ENCODE assay signal across 1 cellular context in the genomic region with DNA sequence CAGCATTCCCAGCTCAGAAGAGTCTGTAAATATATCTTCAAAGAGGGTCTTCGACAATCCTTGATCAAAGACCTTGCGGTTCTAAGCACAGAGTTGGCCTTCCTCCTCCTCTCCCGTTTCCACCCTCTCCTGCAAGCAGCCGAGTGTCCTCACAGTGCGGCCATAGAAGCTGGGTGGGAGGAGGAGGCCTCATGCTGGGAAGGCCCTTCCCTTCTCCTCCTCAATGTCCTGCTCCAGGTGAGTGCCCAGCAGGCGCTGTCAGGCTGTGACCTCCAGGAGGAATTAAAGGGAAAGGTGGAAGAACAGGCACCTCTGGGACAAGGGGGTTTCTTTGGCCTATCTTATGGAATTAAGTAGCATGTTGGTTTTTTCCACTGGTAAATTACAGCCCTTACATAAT.
TF ChIP-seq lines count a peak whose summit lies in the region.

No MANE protein-coding gene starts in this region.

TF ChIP-seq in IMR-90, 13 proteins besides CTCF, POLR2A, EP300 and RAD21:
- TF ChIP-seq MAFK (IDR thresholded peaks at IDR 0.05; ENCODE audit: low read depth, low read length) (no peak), NFE2L2 (IDR thresholded peaks at IDR 0.05; ENCODE audit: low read depth, low read length) (no peak), MXI1 (IDR thresholded peaks at IDR 0.05; ENCODE audit: borderline replicate concordance, low read depth, low read length) (no peak), CHD1 (IDR thresholded peaks at IDR 0.05; ENCODE audit: low read depth, low read length) (no peak), RCOR1 (IDR thresholded peaks at IDR 0.05; ENCODE audit: insufficient replicate concordance, low read length) (no peak), BHLHE40 (IDR thresholded peaks at IDR 0.05; ENCODE audit: low read depth, low read length) (no peak), MAZ (IDR thresholded peaks at IDR 0.05; ENCODE audit: borderline replicate concordance, low read depth, low read length) (no peak), CEBPB (IDR thresholded peaks at IDR 0.05; ENCODE audit: low read depth, low read length) (no peak), SMC3 (IDR thresholded peaks at IDR 0.05; ENCODE audit: low read depth, low read length) (no peak), FOS (IDR thresholded peaks at IDR 0.05; ENCODE audit: low read depth, low read length) (no peak)
- TF ChIP-seq, protein P1, sequence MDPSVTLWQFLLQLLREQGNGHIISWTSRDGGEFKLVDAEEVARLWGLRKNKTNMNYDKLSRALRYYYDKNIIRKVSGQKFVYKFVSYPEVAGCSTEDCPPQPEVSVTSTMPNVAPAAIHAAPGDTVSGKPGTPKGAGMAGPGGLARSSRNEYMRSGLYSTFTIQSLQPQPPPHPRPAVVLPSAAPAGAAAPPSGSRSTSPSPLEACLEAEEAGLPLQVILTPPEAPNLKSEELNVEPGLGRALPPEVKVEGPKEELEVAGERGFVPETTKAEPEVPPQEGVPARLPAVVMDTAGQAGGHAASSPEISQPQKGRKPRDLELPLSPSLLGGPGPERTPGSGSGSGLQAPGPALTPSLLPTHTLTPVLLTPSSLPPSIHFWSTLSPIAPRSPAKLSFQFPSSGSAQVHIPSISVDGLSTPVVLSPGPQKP (IDR thresholded peaks at IDR 0.05; ENCODE audit: borderline replicate concordance, low read depth, low read length) = no peak
- TF ChIP-seq, protein P2, sequence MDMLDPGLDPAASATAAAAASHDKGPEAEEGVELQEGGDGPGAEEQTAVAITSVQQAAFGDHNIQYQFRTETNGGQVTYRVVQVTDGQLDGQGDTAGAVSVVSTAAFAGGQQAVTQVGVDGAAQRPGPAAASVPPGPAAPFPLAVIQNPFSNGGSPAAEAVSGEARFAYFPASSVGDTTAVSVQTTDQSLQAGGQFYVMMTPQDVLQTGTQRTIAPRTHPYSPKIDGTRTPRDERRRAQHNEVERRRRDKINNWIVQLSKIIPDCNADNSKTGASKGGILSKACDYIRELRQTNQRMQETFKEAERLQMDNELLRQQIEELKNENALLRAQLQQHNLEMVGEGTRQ (IDR thresholded peaks at IDR 0.05; ENCODE audit: low read depth, low read length) = no peak
TF ChIP-seq in IMR-90: peak in this region for 0.
